In genomic region chr5:129771058-129771838, GRCh38 we compare ENCODE assay signal across 1 cellular context.
TF ChIP-seq lines count a peak whose summit lies in the region.

No MANE protein-coding gene starts in this region.

TF ChIP-seq in Ishikawa, 13 proteins besides CTCF, POLR2A, EP300 and RAD21 (continued from another document):
- TF ChIP-seq REST (IDR thresholded peaks at IDR 0.05; ENCODE audit: low read depth) (no peak), TEAD4 (IDR thresholded peaks at IDR 0.05) (no peak)
